14 cellular contexts compared by ENCODE assay signal in genomic region chr19:30083701-30084156, GRCh38.
DNase-seq lines count a peak whose midpoint lies in the region; ATAC-seq and TF ChIP-seq lines count a peak whose summit lies in the region.
"Had no signal": no experiment of that assay in that cellular context is flagged by ENCODE, and none has a peak within 500 bp of the region (broad histone marks: within the 10 kb centered on the region; RNA-seq: fewer than 3 reads in every experiment).

No MANE protein-coding gene starts in this region.

- H3K9me3 Mint-ChIP-seq in mesothelial cell of epicardium = peaks cover 13% of the 10 kb centered on the region

- no peak for ATAC-seq in upper lobe of right lung
- ATAC-seq: GM23338 had no signal

- DNase-seq in BE2C (no peak), SK-N-MC (ENCODE audit: low read depth, low spot score) (no peak), mesothelial cell of epicardium (ENCODE audit: low spot score in 2 of 2, unreplicated experiment in 2 of 2) (no peak), upper lobe of right lung (peak; percentile 50), NCI-H1092 treated with DMSO at 0.1 percent for 48 hours (lab: John Stamatoyannopoulos, UW) (no peak), mucosa of gallbladder (ENCODE audit: low spot score) (no peak)
- DNase-seq: Caco-2; CD8-positive, alpha-beta memory T cell; DND-41; GDM1; H7 had no signal

- peaks cover 10% of the 10 kb centered on the region for H3K27me3 Mint-ChIP-seq in mesothelial cell of epicardium (ENCODE audit: low read depth)

- intact Hi-C loops in upper lobe of right lung (cut with DNase I) = no loop called here

- H3K36me3 ChIP-seq in BE2C (no peaks in the 10 kb centered on the region), SK-N-MC (ENCODE audit: insufficient read depth, low read length) (no peaks in the 10 kb centered on the region), upper lobe of right lung (no peaks in the 10 kb centered on the region)
- H3K36me3 ChIP-seq: BLaER1 had no signal

- peaks cover 4% of the 10 kb centered on the region for H3K36me3 Mint-ChIP-seq in mesothelial cell of epicardium
- H3K36me3 Mint-ChIP-seq: CD8-positive, alpha-beta memory T cell had no signal

- H3K27me3 ChIP-seq in BE2C (no peaks in the 10 kb centered on the region; the same call in 1 of the 2 replicates), upper lobe of right lung (peaks cover under 1% of the 10 kb centered on the region)
- H3K27me3 ChIP-seq: BLaER1 had no signal

- H3K27ac Mint-ChIP-seq in mesothelial cell of epicardium = peak overlapping the region; percentile 50
- H3K27ac Mint-ChIP-seq: CD8-positive, alpha-beta memory T cell; GM23338 had no signal

- H3K4me3 ChIP-seq in BE2C (ENCODE audit: low read depth, low read length) (peak overlapping the region; percentile 41), SK-N-MC (peak overlapping the region; percentile 22; the same call in 1 of the 2 replicates), upper lobe of right lung (no peak overlapping the region)
- H3K4me3 ChIP-seq: BLaER1, GM23338 had no signal

- no peak overlapping the region for H3K9ac ChIP-seq in SK-N-MC (ENCODE audit: insufficient read length)
- H3K9ac ChIP-seq: BLaER1 had no signal

- H3K4me1 Mint-ChIP-seq in mesothelial cell of epicardium = peaks cover 14% of the 10 kb centered on the region
- H3K4me1 Mint-ChIP-seq: CD8-positive, alpha-beta memory T cell; GM23338 had no signal

- H3K4me1 ChIP-seq in BE2C (peaks cover 7% of the 10 kb centered on the region), upper lobe of right lung (no peaks in the 10 kb centered on the region)
- H3K4me1 ChIP-seq: Caco-2 had no signal

- H3K4me3 Mint-ChIP-seq in mesothelial cell of epicardium = no peak overlapping the region
- H3K4me3 Mint-ChIP-seq: CD8-positive, alpha-beta memory T cell; GM23338 had no signal

- TF ChIP-seq CTCF in BE2C (IDR thresholded peaks at IDR 0.05; ENCODE audit: low read depth, low read length) (no peak), mesothelial cell of epicardium (IDR thresholded peaks at IDR 0.05; ENCODE audit: unreplicated experiment) (no peak), upper lobe of right lung (IDR thresholded peaks at IDR 0.05) (no peak)

- no peaks in the 10 kb centered on the region for H3K9me3 ChIP-seq in BE2C
- H3K9me3 ChIP-seq in SK-N-MC (ENCODE audit: low read depth, low read length) = no peaks in the 10 kb centered on the region
- no peaks in the 10 kb centered on the region for H3K9me3 ChIP-seq in upper lobe of right lung
- H3K9me3 ChIP-seq: BLaER1, Caco-2 had no signal

- H3K27ac ChIP-seq in SK-N-MC (peak overlapping the region; percentile 72; the same call in 1 of the 2 replicates), upper lobe of right lung (no peak overlapping the region)
- H3K27ac ChIP-seq: BLaER1, HL-60 had no signal
